ENCODE assay signal across 8 cellular contexts in genomic region chr5:170297589-170298462, GRCh38. TPM values are rescaled to one million over a fixed set of nuclear protein-coding genes. Genes with fewer than 3 reads are reported as not detected.
DNase-seq lines count a peak whose midpoint lies in the region; ATAC-seq and TF ChIP-seq lines count a peak whose summit lies in the region.

Gene LCP2, minus strand, starts transcription at chr5:170297777. Its CDS starts 166 bp downstream, at chr5:170297611.

- H3K27me3 Mint-ChIP-seq in dendritic cell treated with granulocyte-macrophage colony-stimulating factor and Interleukin-4, amounts not matched to agents 40 ng/mL and 50 ng/mL, for 4 days = no peaks in the 10 kb centered on the region

- H3K4me3 ChIP-seq in rectal smooth muscle tissue (ENCODE audit: low read length) (peak within 1 kb of the TSS; percentile 70), SK-N-SH (ENCODE audit: low read depth in 2 of 2, low read length in 1 of 2) (no peak within 1 kb of the TSS)

- POLR2A ChIA-PET in SK-N-SH (lab: Yijun Ruan, JAX) = no interaction called here

- H3K4me3 Mint-ChIP-seq in dendritic cell treated with granulocyte-macrophage colony-stimulating factor and Interleukin-4, amounts not matched to agents 40 ng/mL and 50 ng/mL, for 4 days = peak within 1 kb of the TSS; percentile 99

- no peaks in the 10 kb centered on the region for H3K9me3 Mint-ChIP-seq in dendritic cell treated with granulocyte-macrophage colony-stimulating factor and Interleukin-4, amounts not matched to agents 40 ng/mL and 50 ng/mL, for 4 days

- H3K27ac Mint-ChIP-seq in dendritic cell treated with granulocyte-macrophage colony-stimulating factor and Interleukin-4, amounts not matched to agents 40 ng/mL and 50 ng/mL, for 4 days = peak within 1 kb of the TSS; percentile 95

- intact Hi-C loops in dendritic cell treated with granulocyte-macrophage colony-stimulating factor and Interleukin-4, amounts not matched to agents 40 ng/mL and 50 ng/mL, for 4 days (cut with micrococcal nuclease) = loop anchor here (2.0 to 5.0 kb wide), 3 partner anchors 29 to 65 kb away; no protein-coding TSS in a partner anchor

- H3K4me1 ChIP-seq in rectal smooth muscle tissue (ENCODE audit: control insufficient read depth, insufficient read depth, low read length) (no peaks in the 10 kb centered on the region), SK-N-SH (ENCODE audit: control insufficient read depth in 1 of 2, insufficient read depth in 2 of 2, low read depth in 1 of 2, low read length in 1 of 2) (no peaks in the 10 kb centered on the region)

- no peaks in the 10 kb centered on the region for H3K79me2 ChIP-seq in SK-N-SH (ENCODE audit: insufficient read depth)

- H3K9me3 ChIP-seq in SK-N-SH = no peaks in the 10 kb centered on the region

- TF ChIP-seq EP300 in SK-N-SH (IDR thresholded peaks at IDR 0.05; ENCODE audit: borderline replicate concordance in 1 of 2, low read depth in 1 of 2, low read length in 1 of 2) = no peak

- TF ChIP-seq CTCF in SK-N-SH (IDR thresholded peaks at IDR 0.05) = no peak

- ATAC-seq in GM19025 (IDR thresholded peaks at IDR 0.05; ENCODE audit: low read depth, unreplicated experiment) (peak; percentile 34), HG02870 (IDR thresholded peaks at IDR 0.05; ENCODE audit: unreplicated experiment) (peak; percentile 44)

- no peak within 1 kb of the TSS for H3K4me2 ChIP-seq in SK-N-SH

- H3K4me1 Mint-ChIP-seq in dendritic cell treated with granulocyte-macrophage colony-stimulating factor and Interleukin-4, amounts not matched to agents 40 ng/mL and 50 ng/mL, for 4 days (ENCODE audit: low read depth) = peaks cover 82% of the 10 kb centered on the region

- H2AFZ ChIP-seq in SK-N-SH (ENCODE audit: low read depth) = no peak within 1 kb of the TSS

- H3K27me3 ChIP-seq in rectal smooth muscle tissue (ENCODE audit: control insufficient read depth, insufficient read depth, low read length) (no peaks in the 10 kb centered on the region), SK-N-SH (ENCODE audit: insufficient read depth) (peaks cover 3% of the 10 kb centered on the region; the same call in 1 of the 2 replicates)

- no peaks in the 10 kb centered on the region for H4K20me1 ChIP-seq in SK-N-SH (ENCODE audit: insufficient read depth)

- no peaks in the 10 kb centered on the region for H3F3A ChIP-seq in SK-N-SH (replicated peaks; ENCODE audit: insufficient read depth)

- no peak for TF ChIP-seq RAD21 in SK-N-SH (IDR thresholded peaks at IDR 0.05; ENCODE audit: low read length)

- H3K36me3 Mint-ChIP-seq in dendritic cell treated with granulocyte-macrophage colony-stimulating factor and Interleukin-4, amounts not matched to agents 40 ng/mL and 50 ng/mL, for 4 days (ENCODE audit: low read depth) = peaks cover 49% of the 10 kb centered on the region

- DNase-seq in T-helper 1 cell = peak in 4 of 5 donors; percentile 30 to 85 (median 38)
- DNase-seq in DMS 273 (lab: John Stamatoyannopoulos, UW; ENCODE audit: unreplicated experiment) = no peak
- no peak for DNase-seq in NCI-H526 treated with DMSO at 0.1 percent for 48 hours (lab: John Stamatoyannopoulos, UW)
- no peak for DNase-seq in SK-N-SH

- 48% methylated on average over 9 of the region's 10 CpGs for WGBS in SK-N-SH (ENCODE audit: low lambda C conversion rate)

- H3K9ac ChIP-seq in rectal smooth muscle tissue (ENCODE audit: low read length) (peak within 1 kb of the TSS; percentile 78), SK-N-SH (no peak within 1 kb of the TSS)

- H3K9me2 ChIP-seq in SK-N-SH = no peaks in the 10 kb centered on the region

- H3K27ac ChIP-seq in rectal smooth muscle tissue (ENCODE audit: low read depth, low read length) = peak within 1 kb of the TSS; percentile 42
- H3K27ac ChIP-seq in SK-N-SH (ENCODE audit: low read depth in 2 of 2, low read length in 1 of 2) = no peak within 1 kb of the TSS

- H3K36me3 ChIP-seq in rectal smooth muscle tissue (ENCODE audit: control insufficient read depth, insufficient read depth, low read length) = no peaks in the 10 kb centered on the region
- no peaks in the 10 kb centered on the region for H3K36me3 ChIP-seq in SK-N-SH (replicated peaks in 1 of 2; ENCODE audit: control insufficient read depth in 1 of 2, insufficient read depth in 2 of 2, low read length in 1 of 2)

- CTCF ChIA-PET in SK-N-SH (lab: Yijun Ruan, JAX) = interaction anchor here (0.7 kb wide), 1 partner anchor 13 kb away, joined by 3 read pairs; no protein-coding TSS in a partner anchor

TF ChIP-seq in SK-N-SH, 30 proteins besides CTCF, POLR2A, EP300 and RAD21:
- TF ChIP-seq PBX3 (IDR thresholded peaks at IDR 0.05) = no peak
- no peak for TF ChIP-seq IRF3 (IDR thresholded peaks at IDR 0.05; ENCODE audit: low read depth, low read length)
- no peak for TF ChIP-seq TAF1 (IDR thresholded peaks at IDR 0.05; ENCODE audit: borderline replicate concordance, low read depth, low read length)
- no peak for TF ChIP-seq SIN3A (IDR thresholded peaks at IDR 0.05; ENCODE audit: borderline replicate concordance, low read depth, low read length)
- no peak for TF ChIP-seq YY1 (IDR thresholded peaks at IDR 0.05; ENCODE audit: low read depth)
- no peak for TF ChIP-seq EZH2phosphoT487 (IDR thresholded peaks at IDR 0.05; ENCODE audit: borderline replicate concordance, low read depth)
- TF ChIP-seq RFX5 (IDR thresholded peaks at IDR 0.05; ENCODE audit: low read length) = no peak
- no peak for TF ChIP-seq ZBTB33 (IDR thresholded peaks at IDR 0.05; ENCODE audit: borderline replicate concordance, low read depth)
- no peak for TF ChIP-seq POLR2AphosphoS5 (IDR thresholded peaks at IDR 0.05; ENCODE audit: low read depth, low read length)
- TF ChIP-seq REST (IDR thresholded peaks at IDR 0.05; ENCODE audit: low read depth, low read length) = no peak

RNA-seq across cellular contexts. Expression of gene LCP2, which starts in this region (rescaled TPM):
- polyA plus RNA-seq in SK-N-SH (2012; rRNA removed) = not detected in 2 replicates
- not detected in 2 replicates for polyA plus RNA-seq in SK-N-SH (2012; cell fraction: cytosol; rRNA removed)
- polyA plus RNA-seq in SK-N-SH (2012; cell fraction: nucleus; rRNA removed) = not detected in 2 replicates

Comparison
In these comparisons a context has a peak if more than half of its experiments do, and no peak if none do; other contexts are left out.
1. DNase-seq: peak in T-helper 1 cell (4 of 5); none in DMS 273 (single experiment), NCI-H526 treated with DMSO at 0.1 percent for 48 hours (single experiment) and SK-N-SH (single experiment).